In genomic region chr21:46459024-46459355, GRCh38 we compare ENCODE assay signal across 8 cellular contexts. TPM values are rescaled to one million over a fixed set of nuclear protein-coding genes. Genes with fewer than 3 reads are reported as not detected.
A peak's percentile ranks its signal among the peaks of the same experiment; 100 is the strongest.
DNase-seq lines count a peak whose midpoint lies in the region; ATAC-seq and TF ChIP-seq lines count a peak whose summit lies in the region.

No MANE protein-coding gene starts in this region.

- CTCF ChIA-PET in MCF 10A (lab: Yijun Ruan, JAX) = interaction anchor here (1.0 kb wide), 1 partner anchor 9 kb away, joined by 3 read pairs; no protein-coding TSS in a partner anchor

- BruUV-seq in MCF 10A (replicated peaks; lab: Mats Ljungman, UMichigan) = no TSS peak

- no peaks in the 10 kb centered on the region for H3K9me3 Mint-ChIP-seq in MCF 10A (ENCODE audit: unreplicated experiment)

- H3K9me3 ChIP-seq in mesodermal cell (ENCODE audit: control insufficient read depth, low read length) = no peaks in the 10 kb centered on the region
- H3K9me3 ChIP-seq in aorta (ENCODE audit: control insufficient read depth, low read length) = no peaks in the 10 kb centered on the region

- POLR2A ChIA-PET in MCF 10A (lab: Yijun Ruan, JAX) = interaction anchor here (0.9 to 4.6 kb wide), 9 partner anchors 9 to 231 kb away, joined by 3 to 43 read pairs (median 7); partner anchors contain the start of genes LSS and PRMT2

- DNase-seq in cardiac septum (ENCODE audit: low spot score) (peak; percentile 78), Right ventricle myocardium inferior (ENCODE audit: missing footprints) (no peak), MCF 10A (ENCODE audit: unreplicated experiment) (no peak), aorta (no peak), pons (ENCODE audit: low spot score) (no peak)
- DNase-seq in activated CD8-positive, alpha-beta memory T cell treated with anti-CD3 and anti-CD28 coated beads, Interleukin-2, amount 50 U/mL, for 48 hours = no peak

- no peak for TF ChIP-seq CTCF in MCF 10A (IDR thresholded peaks at IDR 0.05; ENCODE audit: unreplicated experiment)

- H3K27me3 ChIP-seq in aorta (ENCODE audit: control insufficient read depth in 1 of 2, insufficient read depth in 2 of 2, low read length in 1 of 2) = no peaks in the 10 kb centered on the region

- peaks cover 35% of the 10 kb centered on the region for H3K36me3 ChIP-seq in mesodermal cell (ENCODE audit: control insufficient read depth, insufficient read depth, low read length)
- H3K36me3 ChIP-seq in aorta (ENCODE audit: control insufficient read depth in 1 of 2, insufficient read depth in 2 of 2, low read length in 1 of 2) = no peaks in the 10 kb centered on the region

- ATAC-seq in Right ventricle myocardium inferior = no peak
- no peak for ATAC-seq in aorta (ENCODE audit: low FRiP score)
- ATAC-seq in HG02885 (IDR thresholded peaks at IDR 0.05; ENCODE audit: poor library complexity, unreplicated experiment) = no peak

- H3K27ac ChIP-seq in mesodermal cell (ENCODE audit: low read depth, low read length, severe bottlenecking) = no peak overlapping the region
- H3K27ac ChIP-seq in aorta (ENCODE audit: low read depth in 1 of 2, low read length in 2 of 2) = no peak overlapping the region

- H3K4me1 ChIP-seq in mesodermal cell (ENCODE audit: control insufficient read depth, insufficient read depth, low read length, poor library complexity, severe bottlenecking) (peaks cover 29% of the 10 kb centered on the region), aorta (ENCODE audit: control insufficient read depth in 1 of 2, insufficient read depth in 2 of 2, low read length in 2 of 2) (peaks cover 0 to 9% of the 10 kb centered on the region in 2 donors)

- H3K36me3 Mint-ChIP-seq in MCF 10A (ENCODE audit: insufficient read depth, unreplicated experiment) = peaks cover 25% of the 10 kb centered on the region

- no peaks in the 10 kb centered on the region for H3K27me3 Mint-ChIP-seq in MCF 10A (ENCODE audit: insufficient read depth, unreplicated experiment)

- intact Hi-C loops in cardiac septum (cut with DNase I) = no loop called here
- intact Hi-C loops in Right ventricle myocardium inferior (cut with DNase I) = loop anchor here (10.0 kb wide), 1 partner anchor 134 kb away; the partner anchor contains the start of genes C21orf58 and PCNT
- intact Hi-C loops in MCF 10A (cut with micrococcal nuclease) = no loop called here
- intact Hi-C loops in aorta (cut with DNase I) = no loop called here

- H3K4me3 Mint-ChIP-seq in MCF 10A (ENCODE audit: unreplicated experiment) = peak overlapping the region; percentile 79

- H3K4me3 ChIP-seq in mesodermal cell (ENCODE audit: extremely low read depth, insufficient read depth, low read length, poor library complexity, severe bottlenecking) = peak overlapping the region; percentile 81
- H3K4me3 ChIP-seq in aorta (ENCODE audit: low read length in 2 of 2) = peak overlapping the region; percentile 64 to 76

- WGBS in mesodermal cell (ENCODE audit: insufficient coverage in 2 of 2), 2 experiments = 0 to 1% methylated on average over 15 to 19 of the region's 36 CpGs
- WGBS in aorta, 2 donors = 0 to 1% methylated on average over 17 to 36 of the region's 36 CpGs

- H3K27ac Mint-ChIP-seq in MCF 10A (ENCODE audit: low read depth, unreplicated experiment) = peak overlapping the region; percentile 78

- peaks cover 9% of the 10 kb centered on the region for H3K4me1 Mint-ChIP-seq in MCF 10A (ENCODE audit: insufficient read depth, unreplicated experiment)

RNA-seq across cellular contexts. Expression of gene DIP2A, which starts 0.3 kb away (rescaled TPM):
- total RNA-seq in cardiac septum (38.9 TPM), Right ventricle myocardium inferior (23.9 TPM), MCF 10A (2022) (39.6 and 55.1 TPM in 2 replicates), aorta (10 to 100 TPM; 33.5 to 61.5 TPM)
- 43.0 TPM for polyA plus RNA-seq in mesodermal cell (2013, experiment 1 of 2)
- polyA plus RNA-seq in mesodermal cell (2013, experiment 2 of 2) = 38.3 TPM
- polyA plus RNA-seq in aorta = 10 to 100 TPM in 1 of 2 donors, 1 to 10 TPM in 1; 5.3 to 22.6 TPM
